Comparison of ENCODE assay signal across 8 cellular contexts in genomic region chr13:36919833-36920611, GRCh38. TPM values are rescaled to one million over a fixed set of nuclear protein-coding genes. Genes with fewer than 3 reads are reported as not detected.
A peak's percentile ranks its signal among the peaks of the same experiment; 100 is the strongest.
DNase-seq lines count a peak whose midpoint lies in the region; ATAC-seq and TF ChIP-seq lines count a peak whose summit lies in the region.

Gene SMAD9, minus strand, starts transcription at chr13:36920238. Its CDS starts 40,549 bp downstream, at chr13:36879689.

- ATAC-seq in RWPE2 (ENCODE audit: low read depth) (peak; percentile 68), GM18517 (IDR thresholded peaks at IDR 0.05; ENCODE audit: unreplicated experiment) (no peak)

- no peak within 1 kb of the TSS for H3K27ac ChIP-seq in RWPE2 (ENCODE audit: poor library complexity, severe bottlenecking)
- H3K27ac ChIP-seq in cingulate gyrus (ENCODE audit: low read depth, low read length): peak within 1 kb of the TSS; percentile 61

- H3K9me3 ChIP-seq in RWPE2 (ENCODE audit: severe bottlenecking): no peaks in the 10 kb centered on the region

- DNase-seq in CD1c-positive myeloid dendritic cell (ENCODE audit: extremely low spot score) (peak; percentile 30), GM19238 (ENCODE audit: insufficient read length, low spot score) (peak; percentile 29), HT1080 (ENCODE audit: low read depth) (peak; percentile 10), RWPE2 (ENCODE audit: low spot score) (no peak), kidney tubule cell (ENCODE audit: low spot score) (peak; percentile 69)
- peak; percentile 3 for DNase-seq in stimulated activated CD8-positive, alpha-beta memory T cell treated with anti-CD3 and anti-CD28 coated beads, Interleukin-4, amount 100 ng/mL, for 24 hours (ENCODE audit: low read depth)

- TF ChIP-seq CTCF in RWPE2 (IDR thresholded peaks at IDR 0.05; ENCODE audit: poor library complexity, severe bottlenecking): no peak

- peak within 1 kb of the TSS; percentile 49 for H3K4me3 ChIP-seq in RWPE2 (ENCODE audit: severe bottlenecking)

- H3K36me3 ChIP-seq in RWPE2 (ENCODE audit: low read depth): no peaks in the 10 kb centered on the region

- peaks cover 3% of the 10 kb centered on the region for H3K27me3 ChIP-seq in RWPE2 (ENCODE audit: insufficient read depth, poor library complexity, severe bottlenecking)

- no peaks in the 10 kb centered on the region for H3K4me1 ChIP-seq in RWPE2 (ENCODE audit: insufficient read depth, poor library complexity, severe bottlenecking)

RNA-seq across cellular contexts. Expression of gene SMAD9, which starts in this region (rescaled TPM):
- 2.1 and 2.8 TPM in 2 replicates for total RNA-seq in HT1080 (2014; rRNA removed; shearing (Covaris generic))
- 4.9 and 6.0 TPM in 2 replicates for polyA plus RNA-seq in HT1080 (2015; cell fraction: cytosol; rRNA removed)
- polyA plus RNA-seq in HT1080 (2015; cell fraction: nucleus; rRNA removed): 4.9 and 5.3 TPM in 2 replicates
